13 cellular contexts compared by ENCODE assay signal in genomic region chr1:51488372-51489050, GRCh38. TPM values are rescaled to one million over a fixed set of nuclear protein-coding genes. Genes with fewer than 3 reads are reported as not detected.
A peak's percentile ranks its signal among the peaks of the same experiment; 100 is the strongest.
DNase-seq lines count a peak whose midpoint lies in the region; ATAC-seq, FAIRE-seq and TF ChIP-seq lines count a peak whose summit lies in the region.
"Had no signal": no experiment of that assay in that cellular context is flagged by ENCODE, and none has a peak within 500 bp of the region (broad histone marks: within the 10 kb centered on the region; RNA-seq: fewer than 3 reads in every experiment).

No MANE protein-coding gene starts in this region.

- peaks cover 58% of the 10 kb centered on the region for H3K4me1 Mint-ChIP-seq in activated B cell treated with CpG ODN at 0.5 μM for 24 hours

- H3K27ac Mint-ChIP-seq in activated B cell treated with CpG ODN at 0.5 μM for 24 hours, result peak overlapping the region; percentile 20
- H3K27ac Mint-ChIP-seq: stimulated activated effector memory CD8-positive, alpha-beta T cell treated with anti-CD3 and anti-CD28 coated beads, Interleukin-12 subunit alpha, Interleukin-12 subunit beta, amount 100 ng/mL, for 72 hours had no signal

- H3K36me3 ChIP-seq in trophoblast cell (ENCODE audit: control insufficient read depth in 1 of 2, insufficient read depth in 2 of 2, low read length in 2 of 2), result peaks cover 0 to 2% of the 10 kb centered on the region in 2 experiments

- TF ChIP-seq CTCF in activated B cell treated with CpG ODN at 0.5 μM for 24 hours (IDR thresholded peaks at IDR 0.05), result no peak
- TF ChIP-seq CTCF in fibroblast of the aortic adventitia (IDR thresholded peaks at IDR 0.05; ENCODE audit: insufficient read depth, low read length), result no peak

- H3K4me2 ChIP-seq in trophoblast cell (ENCODE audit: low read length), result no peak overlapping the region

- no peak overlapping the region for H3K4ac ChIP-seq in trophoblast cell (ENCODE audit: low read depth, low read length)

- CTCF ChIA-PET in activated B cell treated with CpG ODN at 0.5 μM for 24 hours (lab: Charles Lee), result interaction anchor here (0.7 to 1.9 kb wide), 3 partner anchors 9 to 281 kb away, joined by 3 to 4 read pairs (median 3); no protein-coding TSS in a partner anchor

- H3K4me3 Mint-ChIP-seq in activated B cell treated with CpG ODN at 0.5 μM for 24 hours, result no peak overlapping the region
- H3K4me3 Mint-ChIP-seq: CD4-positive, alpha-beta T cell; stimulated activated effector memory CD8-positive, alpha-beta T cell treated with anti-CD3 and anti-CD28 coated beads, Interleukin-12 subunit alpha, Interleukin-12 subunit beta, amount 100 ng/mL, for 72 hours had no signal

- H4K91ac ChIP-seq in trophoblast cell (ENCODE audit: low read depth, low read length), result no peak overlapping the region

- peak; percentile 61 for FAIRE-seq in GM18507 (lab: Jason Lieb, UNC)

- H3K4me1 ChIP-seq in trophoblast cell (ENCODE audit: control insufficient read depth in 1 of 2, insufficient read depth in 2 of 2, low read length in 2 of 2), result no peaks in the 10 kb centered on the region

- H3K23ac ChIP-seq in trophoblast cell (ENCODE audit: low read length), result no peak overlapping the region

- no peak overlapping the region for H3K27ac ChIP-seq in trophoblast cell (ENCODE audit: low read depth, low read length)

- H2BK5ac ChIP-seq in trophoblast cell (ENCODE audit: low read depth, low read length, poor library complexity), result no peak overlapping the region

- H3K4me3 ChIP-seq in fibroblast of the aortic adventitia (ENCODE audit: low read depth, low read length) (no peak overlapping the region), trophoblast cell (ENCODE audit: low read depth, low read length) (no peak overlapping the region)

- no peak for DNase-seq in GM18507 (ENCODE audit: extremely low spot score, insufficient read length, low read depth)
- DNase-seq in activated B cell treated with CpG ODN at 0.5 μM for 24 hours, result no peak
- DNase-seq in fibroblast of the aortic adventitia (ENCODE audit: low read depth), result peak; percentile 28
- peak; percentile 20 to 70 for DNase-seq in trophoblast cell
- DNase-seq in islet precursor cell, result no peak
- DNase-seq in NCI-H187 treated with DMSO at 0.1 percent for 48 hours (lab: John Stamatoyannopoulos, UW), result no peak
- no peak for DNase-seq in AML-193 (lab: John Stamatoyannopoulos, UW)
- DNase-seq in middle frontal gyrus (ENCODE audit: extremely low spot score, low spot score), result no peak
- DNase-seq: activated T-cell treated with anti-CD3 and anti-CD28 coated beads for 4 hours; CD4-positive, alpha-beta T cell; NCI-H510A; RPMI8226 had no signal

- no peak overlapping the region for H2AFZ ChIP-seq in trophoblast cell (ENCODE audit: insufficient read depth, low read length, poor library complexity)

- no peak for ATAC-seq in activated B cell treated with CpG ODN at 0.5 μM for 24 hours (ENCODE audit: low read depth)
- ATAC-seq: stimulated activated effector memory CD8-positive, alpha-beta T cell treated with anti-CD3 and anti-CD28 coated beads, Interleukin-12 subunit alpha, Interleukin-12 subunit beta, amount 100 ng/mL, for 72 hours had no signal

- intact Hi-C loops in activated B cell treated with CpG ODN at 0.5 μM for 24 hours (cut with micrococcal nuclease), result loop anchor here (5.0 kb wide), 1 partner anchor 41 kb away; no protein-coding TSS in a partner anchor

- H3K79me2 ChIP-seq in trophoblast cell (ENCODE audit: control insufficient read depth, insufficient read depth, low read length, poor library complexity), result peaks cover 2% of the 10 kb centered on the region

- H3K27me3 ChIP-seq in trophoblast cell (ENCODE audit: insufficient read depth, low read length), result no peaks in the 10 kb centered on the region

- no peak overlapping the region for H2BK120ac ChIP-seq in trophoblast cell (ENCODE audit: insufficient read depth, low read length, poor library complexity)

- no peaks in the 10 kb centered on the region for H3K9me3 ChIP-seq in trophoblast cell (ENCODE audit: insufficient read depth, low read depth, low read length)

- H3K18ac ChIP-seq in trophoblast cell (ENCODE audit: low read length), result no peak overlapping the region

- no CpG with 5 or more reads among the region's 4 CpGs for WGBS in trophoblast cell (ENCODE audit: extremely low coverage, insufficient coverage, insufficient read length)

- no peak overlapping the region for H4K12ac ChIP-seq in trophoblast cell (ENCODE audit: low read depth, low read length)

- POLR2A ChIA-PET in activated B cell treated with CpG ODN at 0.5 μM for 24 hours (lab: Charles Lee), result interaction anchor here (0.5 to 2.7 kb wide), 9 partner anchors 17 to 114 kb away, joined by 4 to 18 read pairs (median 6); partner anchors contain the start of gene EPS15

- H3K14ac ChIP-seq in trophoblast cell (ENCODE audit: low read length), result no peak overlapping the region

- no peaks in the 10 kb centered on the region for H3K9me3 Mint-ChIP-seq in activated B cell treated with CpG ODN at 0.5 μM for 24 hours
- H3K9me3 Mint-ChIP-seq: CD4-positive, alpha-beta T cell; stimulated activated effector memory CD8-positive, alpha-beta T cell treated with anti-CD3 and anti-CD28 coated beads, Interleukin-12 subunit alpha, Interleukin-12 subunit beta, amount 100 ng/mL, for 72 hours had no signal

- no peak overlapping the region for H2AK5ac ChIP-seq in trophoblast cell (ENCODE audit: low read length)

- H4K8ac ChIP-seq in trophoblast cell (ENCODE audit: low read depth, low read length), result no peak overlapping the region

- no peak overlapping the region for H3K9ac ChIP-seq in trophoblast cell (ENCODE audit: low read length)

- no peaks in the 10 kb centered on the region for H3K79me1 ChIP-seq in trophoblast cell (ENCODE audit: low read length)

- peaks cover 21% of the 10 kb centered on the region for H3K36me3 Mint-ChIP-seq in activated B cell treated with CpG ODN at 0.5 μM for 24 hours (ENCODE audit: low read depth)

- no peaks in the 10 kb centered on the region for H3K27me3 Mint-ChIP-seq in activated B cell treated with CpG ODN at 0.5 μM for 24 hours
- H3K27me3 Mint-ChIP-seq: CD4-positive, alpha-beta T cell had no signal

- H2BK12ac ChIP-seq in trophoblast cell (ENCODE audit: low read length), result no peak overlapping the region

RNA-seq across cellular contexts. Expression of gene EPS15, which starts 30.6 kb away (rescaled TPM):
- total RNA-seq in activated B cell treated with CpG ODN at 0.5 μM for 24 hours (150 and 151 TPM in 2 replicates), fibroblast of the aortic adventitia (ENCODE audit: low replicate concordance) (71.1 and 108 TPM in 2 replicates)
- 53.3 and 53.4 TPM in 2 replicates for polyA plus RNA-seq in trophoblast cell (2013)

Comparison
In these comparisons a context has a peak if more than half of its experiments do, and no peak if none do; other contexts are left out.
1. DNase-seq: peak in fibroblast of the aortic adventitia (single experiment) and trophoblast cell (2 of 2); none in GM18507 (single experiment), activated B cell treated with CpG ODN at 0.5 μM for 24 hours (single experiment), islet precursor cell (single experiment), NCI-H187 treated with DMSO at 0.1 percent for 48 hours (single experiment), AML-193 (0 of 2) and middle frontal gyrus (single experiment).